Comparison of ENCODE assay signal across 8 cellular contexts in the genomic region with DNA sequence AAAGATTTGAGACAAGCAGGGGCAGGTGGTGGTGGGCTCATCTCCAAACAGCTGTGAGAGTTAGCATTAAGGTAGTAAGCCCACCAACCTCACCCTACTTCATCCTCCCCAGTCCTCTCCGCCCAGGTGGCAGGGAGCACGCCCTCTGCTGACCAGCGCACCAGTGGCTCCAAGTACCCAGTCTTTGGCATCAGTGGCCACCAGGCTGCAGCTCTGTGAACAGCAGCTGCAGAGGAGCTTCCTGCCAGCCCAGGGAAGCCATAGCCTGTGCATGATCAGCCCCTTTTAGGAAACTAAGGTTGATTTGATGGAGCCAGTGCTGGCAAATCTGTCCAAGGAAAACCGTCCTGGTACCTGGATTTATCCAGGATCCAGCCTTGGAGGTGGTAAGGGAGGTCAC. TPM values are rescaled to one million over a fixed set of nuclear protein-coding genes. Genes with fewer than 3 reads are reported as not detected.
DNase-seq lines count a peak whose midpoint lies in the region; ATAC-seq and TF ChIP-seq lines count a peak whose summit lies in the region.

No MANE protein-coding gene starts in this region.

- ATAC-seq in GM21576 (IDR thresholded peaks at IDR 0.05; ENCODE audit: unreplicated experiment), result peak; percentile 79
- ATAC-seq in left lung, result peak; percentile 84

- intact Hi-C loops in left lung (cut with DNase I) (loop anchor here in 1 of 2 donors (5.0 kb wide), 1 partner anchor 54 kb away; no protein-coding TSS in a partner anchor), uterus (cut with DNase I; ENCODE audit: low total_unique reads) (no loop called here)

- TF ChIP-seq CTCF in left lung (IDR thresholded peaks at IDR 0.05) (peak; percentile 27 to 34), uterus (IDR thresholded peaks at IDR 0.05) (peak in 1 of 4 experiments; percentile 4)

- H3K27me3 ChIP-seq in left lung (no peaks in the 10 kb centered on the region), uterus (no peaks in the 10 kb centered on the region)

- no peaks in the 10 kb centered on the region for H3K9me3 ChIP-seq in left lung
- H3K9me3 ChIP-seq in uterus, result no peaks in the 10 kb centered on the region

- H3K4me1 ChIP-seq in left lung, result no peaks in the 10 kb centered on the region
- no peaks in the 10 kb centered on the region for H3K4me1 ChIP-seq in uterus

- DNase-seq in DMS53 treated with DMSO at 0.1 percent for 48 hours (lab: John Stamatoyannopoulos, UW; ENCODE audit: unreplicated experiment), result peak; percentile 30
- DNase-seq in MV-4-11 (lab: John Stamatoyannopoulos, UW), result peak; percentile 26
- peak; percentile 41 for DNase-seq in amniotic epithelial cell (ENCODE audit: low read depth)
- peak in 1 of 2 donors; percentile 77 for DNase-seq in left lung
- DNase-seq in NCI-H2171 treated with DMSO at 0.1 percent for 48 hours (lab: John Stamatoyannopoulos, UW), result no peak
- no peak for DNase-seq in uterus
- DNase-seq in GF-D8 (lab: John Stamatoyannopoulos, UW), result no peak

- H3K36me3 ChIP-seq in left lung (no peaks in the 10 kb centered on the region), uterus (no peaks in the 10 kb centered on the region)

- H3K4me3 ChIP-seq in left lung (no peak overlapping the region), uterus (no peak overlapping the region)

- H3K27ac ChIP-seq in left lung (no peak overlapping the region), uterus (no peak overlapping the region)

- no peak for TF ChIP-seq POLR2A in uterus (IDR thresholded peaks at IDR 0.05)

RNA-seq across cellular contexts. Expression of gene CAVIN3, which starts 21.7 kb away (rescaled TPM):
- total RNA-seq in left lung (10 to 100 TPM; 61.2 to 87.4 TPM), uterus (100 to 1,000 TPM in 2 of 4 donors, 10 to 100 TPM in 2; 78.8 to 388 (median 107) TPM)

RNA-seq across cellular contexts. Expression of gene CCKBR, which starts 39.0 kb away (rescaled TPM):
- not detected for total RNA-seq in left lung
- not detected for total RNA-seq in uterus

RNA-seq across cellular contexts. Expression of gene CNGA4, which starts 59.7 kb away (rescaled TPM):
- total RNA-seq in left lung (1 to 10 TPM in 1 of 2 donors, not detected in 1; 2.1 TPM), uterus (under 1 TPM in 3 of 4 donors, not detected in 1; 0.26 to 0.90 (median 0.30) TPM)

Comparison
In these comparisons a context has a peak if more than half of its experiments do, and no peak if none do; other contexts are left out.
1. DNase-seq: peak in DMS53 treated with DMSO at 0.1 percent for 48 hours (single experiment), MV-4-11 (single experiment) and amniotic epithelial cell (single experiment); none in NCI-H2171 treated with DMSO at 0.1 percent for 48 hours (single experiment), uterus (0 of 2) and GF-D8 (single experiment).